Comparison of ENCODE assay signal across 7 cellular contexts in genomic region chr16:50696575-50697420, GRCh38. TPM values are rescaled to one million over a fixed set of nuclear protein-coding genes. Genes with fewer than 3 reads are reported as not detected.
DNase-seq lines count a peak whose midpoint lies in the region; ATAC-seq and TF ChIP-seq lines count a peak whose summit lies in the region.

No MANE protein-coding gene starts in this region.

- H3K27me3 ChIP-seq in left lung: no peaks in the 10 kb centered on the region
- H3K27me3 ChIP-seq in tibial artery: no peaks in the 10 kb centered on the region

- H3K27me3 Mint-ChIP-seq in activated naive CD8-positive, alpha-beta T cell treated with anti-CD3 and anti-CD28 coated beads, Interleukin-2, amount 10 ng/mL, durations not matched to agents 7 days and 5 days: peaks cover 15% of the 10 kb centered on the region

- peaks cover 39% of the 10 kb centered on the region for H3K4me1 Mint-ChIP-seq in activated naive CD8-positive, alpha-beta T cell treated with anti-CD3 and anti-CD28 coated beads, Interleukin-2, amount 10 ng/mL, durations not matched to agents 7 days and 5 days

- intact Hi-C loops in left lung (cut with DNase I): no loop called here
- intact Hi-C loops in tibial artery (cut with DNase I; ENCODE audit: low total_unique reads): loop anchor here (10.0 kb wide), 1 partner anchor 48 kb away; the partner anchor contains the start of gene CYLD

- peak overlapping the region; percentile 75 to 81 for H3K27ac ChIP-seq in left lung
- H3K27ac ChIP-seq in tibial artery: peak overlapping the region; percentile 45 to 60

- TF ChIP-seq CTCF in left lung (IDR thresholded peaks at IDR 0.05): no peak
- TF ChIP-seq CTCF in tibial artery (IDR thresholded peaks at IDR 0.05): no peak

- H3K36me3 ChIP-seq in left lung: no peaks in the 10 kb centered on the region
- H3K36me3 ChIP-seq in tibial artery: no peaks in the 10 kb centered on the region

- POLR2A ChIA-PET in activated naive CD8-positive, alpha-beta T cell treated with anti-CD3 and anti-CD28 coated beads, Interleukin-2, amount 10 ng/mL, durations not matched to agents 7 days and 5 days (lab: Charles Lee): interaction anchor here (1.2 kb wide), 1 partner anchor 45 kb away, joined by 3 read pairs; no protein-coding TSS in a partner anchor

- peaks cover 27 to 75% of the 10 kb centered on the region in 2 donors for H3K4me1 ChIP-seq in left lung
- H3K4me1 ChIP-seq in tibial artery: peaks cover 0 to 36% (median 19%) of the 10 kb centered on the region in 4 donors

- H3K9me3 Mint-ChIP-seq in activated naive CD8-positive, alpha-beta T cell treated with anti-CD3 and anti-CD28 coated beads, Interleukin-2, amount 10 ng/mL, durations not matched to agents 7 days and 5 days: peaks cover 2% of the 10 kb centered on the region

- ATAC-seq in GM18861 (IDR thresholded peaks at IDR 0.05; ENCODE audit: unreplicated experiment) (peak; percentile 50), HG02588 (IDR thresholded peaks at IDR 0.05; ENCODE audit: unreplicated experiment) (peak; percentile 56), left lung (peak; percentile 68)
- no peak for ATAC-seq in activated naive CD8-positive, alpha-beta T cell treated with anti-CD3 and anti-CD28 coated beads, Interleukin-2, amount 10 ng/mL, durations not matched to agents 7 days and 5 days (ENCODE audit: low read depth)

- DNase-seq in NCI-H2029 (lab: John Stamatoyannopoulos, UW): peak; percentile 51
- DNase-seq in activated naive CD8-positive, alpha-beta T cell treated with anti-CD3 and anti-CD28 coated beads, Interleukin-2, amount 10 ng/mL, durations not matched to agents 7 days and 5 days: no peak
- DNase-seq in left lung: peak; percentile 93 to 95
- DNase-seq in tibial artery: peak; percentile 83 to 84
- no peak for DNase-seq in dedifferentiated amniotic fluid mesenchymal stem cell (ENCODE audit: extremely low spot score)

- peaks cover 7% of the 10 kb centered on the region for H3K36me3 Mint-ChIP-seq in activated naive CD8-positive, alpha-beta T cell treated with anti-CD3 and anti-CD28 coated beads, Interleukin-2, amount 10 ng/mL, durations not matched to agents 7 days and 5 days

- no peaks in the 10 kb centered on the region for H3K9me3 ChIP-seq in left lung
- H3K9me3 ChIP-seq in tibial artery: no peaks in the 10 kb centered on the region

- no peak overlapping the region for H3K4me3 ChIP-seq in left lung
- H3K4me3 ChIP-seq in tibial artery: no peak overlapping the region

- H3K27ac Mint-ChIP-seq in activated naive CD8-positive, alpha-beta T cell treated with anti-CD3 and anti-CD28 coated beads, Interleukin-2, amount 10 ng/mL, durations not matched to agents 7 days and 5 days: peak overlapping the region; percentile 69

- H3K4me3 Mint-ChIP-seq in activated naive CD8-positive, alpha-beta T cell treated with anti-CD3 and anti-CD28 coated beads, Interleukin-2, amount 10 ng/mL, durations not matched to agents 7 days and 5 days: peak overlapping the region; percentile 48

RNA-seq across cellular contexts. Expression of gene NOD2, which starts 3.4 kb away (rescaled TPM):
- total RNA-seq in activated naive CD8-positive, alpha-beta T cell treated with anti-CD3 and anti-CD28 coated beads, Interleukin-2, amount 10 ng/mL, durations not matched to agents 7 days and 5 days: 1 to 10 TPM; 2.8 to 3.5 TPM
- 10 to 100 TPM in 1 of 2 donors, 1 to 10 TPM in 1; 3.4 to 15.2 TPM for total RNA-seq in left lung

RNA-seq across cellular contexts. Expression of gene SNX20, which starts 15.7 kb away (rescaled TPM):
- 10 to 100 TPM; 70.6 to 76.3 TPM for total RNA-seq in activated naive CD8-positive, alpha-beta T cell treated with anti-CD3 and anti-CD28 coated beads, Interleukin-2, amount 10 ng/mL, durations not matched to agents 7 days and 5 days
- 10 to 100 TPM in 1 of 2 donors, 1 to 10 TPM in 1; 6.4 to 17.6 TPM for total RNA-seq in left lung

RNA-seq across cellular contexts. Expression of gene CYLD, which starts 45.1 kb away (rescaled TPM):
- 100 to 1,000 TPM; 166 to 172 TPM for total RNA-seq in activated naive CD8-positive, alpha-beta T cell treated with anti-CD3 and anti-CD28 coated beads, Interleukin-2, amount 10 ng/mL, durations not matched to agents 7 days and 5 days
- 10 to 100 TPM; 40.5 to 52.1 TPM for total RNA-seq in left lung

Comparison
In these comparisons a context has a peak if more than half of its experiments do, and no peak if none do; other contexts are left out.
1. DNase-seq: peak in NCI-H2029 (single experiment), left lung (2 of 2) and tibial artery (2 of 2); none in activated naive CD8-positive, alpha-beta T cell treated with anti-CD3 and anti-CD28 coated beads, Interleukin-2, amount 10 ng/mL, durations not matched to agents 7 days and 5 days (single experiment) and dedifferentiated amniotic fluid mesenchymal stem cell (single experiment).